In genomic region chr5:95022967-95023695, GRCh38 we compare ENCODE assay signal across 9 cellular contexts.
DNase-seq lines count a peak whose midpoint lies in the region; ATAC-seq, FAIRE-seq and TF ChIP-seq lines count a peak whose summit lies in the region.
"Had no signal": no experiment of that assay in that cellular context is flagged by ENCODE, and none has a peak within 500 bp of the region (broad histone marks: within the 10 kb centered on the region; RNA-seq: fewer than 3 reads in every experiment).

No MANE protein-coding gene starts in this region.

- H3K27ac ChIP-seq in mammary epithelial cell (ENCODE audit: insufficient read depth, low read depth, low read length), result no peak overlapping the region

- DNase-seq in GM12892 (ENCODE audit: insufficient read length) (no peak), mammary epithelial cell (peak; percentile 13), SHP77 treated with DMSO at 0.1 percent for 48 hours (lab: John Stamatoyannopoulos, UW) (no peak), AG08396 (ENCODE audit: low spot score) (no peak)
- DNase-seq in activated CD4-positive, CD25-positive, alpha-beta regulatory T cell treated with anti-CD3 and anti-CD28 coated beads, Interleukin-2, amount 50 U/mL, for 72 hours, result no peak
- DNase-seq in activated CD4-positive, alpha-beta T cell treated with anti-CD3 and anti-CD28 coated beads for 1 hour, result no peak
- DNase-seq: DMS 273 treated with DMSO at 0.1 percent for 48 hours had no signal

- H2AFZ ChIP-seq in mammary epithelial cell (ENCODE audit: low read depth, low read length), result no peak overlapping the region

- peaks cover 5% of the 10 kb centered on the region for H3K79me2 ChIP-seq in mammary epithelial cell (ENCODE audit: insufficient read depth, low read length)

- no peak for TF ChIP-seq POLR2A in GM12892 (IDR thresholded peaks at IDR 0.05; ENCODE audit: low read depth, low read length)

- CTCF ChIA-PET in mammary epithelial cell (lab: Charles Lee; ENCODE audit: low non-redundant PET), result interaction anchor here (0.6 kb wide), 1 partner anchor 54 kb away, joined by 3 read pairs; no protein-coding TSS in a partner anchor

- dilution Hi-C loops in mammary epithelial cell (cut with HindIII; ENCODE audit: low sequenced_read_pairs), result no loop called here

- no peaks in the 10 kb centered on the region for H3K4me1 ChIP-seq in mammary epithelial cell (ENCODE audit: insufficient read depth, low read length)

- no peaks in the 10 kb centered on the region for H3K36me3 ChIP-seq in mammary epithelial cell (ENCODE audit: insufficient read depth, low read length)

- H3K27me3 ChIP-seq in mammary epithelial cell (ENCODE audit: insufficient read depth, low read length), result no peaks in the 10 kb centered on the region

- no peak overlapping the region for H3K9ac ChIP-seq in mammary epithelial cell (ENCODE audit: insufficient read depth, low read length)

- no peak overlapping the region for H3K4me2 ChIP-seq in mammary epithelial cell (ENCODE audit: insufficient read depth, low read depth, low read length)

- H3K9me3 ChIP-seq in mammary epithelial cell (replicated peaks; ENCODE audit: insufficient read depth, low read length), result no peaks in the 10 kb centered on the region

- no peak for TF ChIP-seq CTCF in mammary epithelial cell (conservative IDR thresholded peaks at IDR 0.05 in 1 of 2, IDR thresholded peaks at IDR 0.05 in 1 of 2; ENCODE audit: extremely low read depth in 1 of 2, insufficient read depth in 1 of 2, low read depth in 1 of 2, low read length in 2 of 2)

- in situ Hi-C loops in mammary epithelial cell (cut with MboI; ENCODE audit: low sequenced_read_pairs in 2 of 2), result no loop called here

- FAIRE-seq in GM12892 (lab: Jason Lieb, UNC), result peak; percentile 70

- no peak overlapping the region for H3K4me3 ChIP-seq in mammary epithelial cell (replicated peaks in 1 of 3; ENCODE audit: insufficient read depth in 1 of 3, low read depth in 2 of 3, low read length in 3 of 3)

- ATAC-seq in GM21447 (IDR thresholded peaks at IDR 0.05; ENCODE audit: unreplicated experiment), result peak; percentile 74
- ATAC-seq in HG03432 (IDR thresholded peaks at IDR 0.05; ENCODE audit: unreplicated experiment), result peak; percentile 74

- BruUV-seq in mammary epithelial cell (replicated peaks; lab: Mats Ljungman, UMichigan), result no TSS peak

- 67% methylated on average over 5 of the region's 5 CpGs for WGBS in mammary epithelial cell (ENCODE audit: low coverage, missing lambda C conversion rate)

- no peaks in the 10 kb centered on the region for H4K20me1 ChIP-seq in mammary epithelial cell (ENCODE audit: insufficient read depth, low read length)

- intact Hi-C loops in mammary epithelial cell (cut with micrococcal nuclease), result no loop called here
